ENCODE assay signal across 9 cellular contexts in genomic region chr13:109243311-109243951, GRCh38.
DNase-seq lines count a peak whose midpoint lies in the region; ATAC-seq and TF ChIP-seq lines count a peak whose summit lies in the region.
"Had no signal": no experiment of that assay in that cellular context is flagged by ENCODE, and none has a peak within 500 bp of the region (broad histone marks: within the 10 kb centered on the region; RNA-seq: fewer than 3 reads in every experiment).

No MANE protein-coding gene starts in this region.

- peaks cover 8% of the 10 kb centered on the region for H3K9me3 ChIP-seq in psoas muscle

- peaks cover 3% of the 10 kb centered on the region for H3K4me1 ChIP-seq in psoas muscle

- no peaks in the 10 kb centered on the region for H3K27me3 ChIP-seq in psoas muscle (ENCODE audit: insufficient read depth in 3 of 3, low read length in 2 of 3)

- CTCF ChIA-PET in HEK293T (lab: Yijun Ruan, JAX): no interaction called here

- DNase-seq in ELR (ENCODE audit: low read depth) (peak; percentile 95), SK-N-DZ (ENCODE audit: low spot score) (peak; percentile 44), fibroblast of villous mesenchyme (ENCODE audit: low read depth) (peak; percentile 85), psoas muscle (no peak), HEK293T (ENCODE audit: extremely low spot score) (no peak), NCI-H1694 (lab: John Stamatoyannopoulos, UW) (no peak)
- DNase-seq: central memory CD4-positive, alpha-beta T cell had no signal

- H3K27ac ChIP-seq in psoas muscle: peak overlapping the region; percentile 61

- no peaks in the 10 kb centered on the region for H3K36me3 ChIP-seq in psoas muscle (ENCODE audit: insufficient read depth in 1 of 2, low read depth in 1 of 2)

- intact Hi-C loops in psoas muscle (cut with DNase I): loop anchor here in 1 of 2 donors (5.0 kb wide), 1 partner anchor 91 kb away; no protein-coding TSS in a partner anchor

- TF ChIP-seq CTCF in fibroblast of villous mesenchyme (IDR thresholded peaks at IDR 0.05; ENCODE audit: insufficient read depth, low read depth, low read length) (no peak), psoas muscle (IDR thresholded peaks at IDR 0.05) (no peak)

- 25 to 32% (median 31%) methylated on average over 9 of the region's 9 CpGs for WGBS in psoas muscle, 3 donors

- ATAC-seq in psoas muscle: peak; percentile 85 to 97 (median 94)
- ATAC-seq in GM21825 (IDR thresholded peaks at IDR 0.05; ENCODE audit: unreplicated experiment): no peak
- no peak for ATAC-seq in HG02938 (IDR thresholded peaks at IDR 0.05; ENCODE audit: unreplicated experiment)

- POLR2A ChIA-PET in HEK293T (lab: Yijun Ruan, JAX): no interaction called here

- H3K4me3 ChIP-seq in fibroblast of villous mesenchyme (ENCODE audit: low read depth, low read length) (peak overlapping the region; percentile 26), psoas muscle (no peak overlapping the region)

TF ChIP-seq in HEK293T, 16 proteins besides CTCF, POLR2A, EP300 and RAD21:
- TF ChIP-seq ZNF384 (IDR thresholded peaks at IDR 0.05) (no peak), ELF4 (IDR thresholded peaks at IDR 0.05) (no peak), SUZ12 (IDR thresholded peaks at IDR 0.05) (no peak), LEF1 (IDR thresholded peaks at IDR 0.05; ENCODE audit: borderline replicate concordance) (no peak), CTBP1 (IDR thresholded peaks at IDR 0.05; ENCODE audit: borderline replicate concordance) (no peak), SP1 (IDR thresholded peaks at IDR 0.05) (no peak), FOXA1 (IDR thresholded peaks at IDR 0.05) (no peak), FOXK2 (IDR thresholded peaks at IDR 0.05) (no peak), BHLHE40 (IDR thresholded peaks at IDR 0.05; ENCODE audit: borderline replicate concordance) (no peak), NFRKB (IDR thresholded peaks at IDR 0.05) (no peak), FOXM1 (IDR thresholded peaks at IDR 0.05; ENCODE audit: borderline replicate concordance) (no peak), TARDBP (IDR thresholded peaks at IDR 0.05) (no peak), HDGF (IDR thresholded peaks at IDR 0.05; ENCODE audit: borderline replicate concordance) (no peak), ARNT (IDR thresholded peaks at IDR 0.05) (no peak), PKNOX1 (IDR thresholded peaks at IDR 0.05) (no peak), L3MBTL2 (conservative IDR thresholded peaks at IDR 0.05) (no peak)

Comparison
In these comparisons a context has a peak if more than half of its experiments do, and no peak if none do; other contexts are left out.
1. DNase-seq: peak in ELR (single experiment), SK-N-DZ (single experiment) and fibroblast of villous mesenchyme (single experiment); none in psoas muscle (0 of 2), HEK293T (single experiment) and NCI-H1694 (single experiment).
2. ATAC-seq: peak in psoas muscle (4 of 4); none in GM21825 (single experiment) and HG02938 (single experiment).